8 cellular contexts compared by ENCODE assay signal in the genomic region with DNA sequence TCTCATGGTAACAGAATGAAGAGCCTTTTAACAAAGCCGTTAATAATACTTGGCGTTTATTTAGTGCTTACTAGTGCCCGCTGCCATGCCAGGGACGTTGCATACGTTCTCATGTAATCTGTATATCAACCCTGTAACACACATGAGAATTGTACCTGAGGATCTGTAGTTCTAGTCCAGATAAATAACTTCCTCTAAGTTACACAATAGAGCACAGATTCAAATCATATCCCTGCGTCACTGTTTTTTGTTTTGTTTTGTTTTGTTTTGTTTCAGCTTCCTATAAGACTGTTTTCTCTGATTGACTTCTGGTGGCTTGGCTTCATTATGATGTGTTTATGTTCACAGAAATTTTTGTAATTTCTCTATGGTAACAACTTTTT. TPM values are rescaled to one million over a fixed set of nuclear protein-coding genes. Genes with fewer than 3 reads are reported as not detected.
DNase-seq lines count a peak whose midpoint lies in the region; ATAC-seq and TF ChIP-seq lines count a peak whose summit lies in the region.

No MANE protein-coding gene starts in this region.

- no peak overlapping the region for H2BK120ac ChIP-seq in H9 (ENCODE audit: low read depth, low read length, poor library complexity, severe bottlenecking)

- H3T11ph ChIP-seq in H9 (ENCODE audit: low read length): no peak overlapping the region

- peaks cover 12% of the 10 kb centered on the region in 2 experiments for H3K4me1 Mint-ChIP-seq in H9
- peaks cover 36% of the 10 kb centered on the region for H3K4me1 Mint-ChIP-seq in activated T-helper 2 cell treated with anti-CD3 and anti-CD28 coated beads, Interferon-gamma antibody, Interleukin-2, Interleukin-4, amounts not matched to agents 10 μg/mL and 5 μg/mL and 100 μg/mL, durations not matched to agents 14 hours and 24 hours and 36 hours (ENCODE audit: low read depth)

- H3K4ac ChIP-seq in H9 (ENCODE audit: low read depth, low read length): no peak overlapping the region

- H2AK5ac ChIP-seq in H9 (ENCODE audit: insufficient read length, low read length): no peak overlapping the region

- peak overlapping the region; percentile 98 to 99 for H3K4me3 Mint-ChIP-seq in H9
- peak overlapping the region; percentile 92 for H3K4me3 Mint-ChIP-seq in activated T-helper 2 cell treated with anti-CD3 and anti-CD28 coated beads, Interferon-gamma antibody, Interleukin-2, Interleukin-4, amounts not matched to agents 10 μg/mL and 5 μg/mL and 100 μg/mL, durations not matched to agents 14 hours and 24 hours and 36 hours (ENCODE audit: low read depth)

- POLR2A ChIA-PET in AG04449 (lab: Yijun Ruan, JAX): interaction anchor here (0.6 to 1.1 kb wide), 4 partner anchors 12 to 157 kb away, joined by 3 to 4 read pairs (median 3); partner anchors contain the start of genes PGBD1 and ZKSCAN8

- H3K9ac ChIP-seq in H9 (ENCODE audit: extremely low read depth, insufficient read length, low read length): peak overlapping the region; percentile 80

- H3K9me3 Mint-ChIP-seq in H9: no peaks in the 10 kb centered on the region
- no peaks in the 10 kb centered on the region for H3K9me3 Mint-ChIP-seq in activated T-helper 2 cell treated with anti-CD3 and anti-CD28 coated beads, Interferon-gamma antibody, Interleukin-2, Interleukin-4, amounts not matched to agents 10 μg/mL and 5 μg/mL and 100 μg/mL, durations not matched to agents 14 hours and 24 hours and 36 hours

- H3K4me2 ChIP-seq in H9 (ENCODE audit: insufficient read depth, insufficient read length, low read length): peak overlapping the region; percentile 60

- H4K91ac ChIP-seq in H9 (ENCODE audit: insufficient read length, low read depth, low read length): no peak overlapping the region

- TF ChIP-seq POLR2A in transverse colon (IDR thresholded peaks at IDR 0.05): no peak

- no peaks in the 10 kb centered on the region for H3K27me3 Mint-ChIP-seq in H9 (ENCODE audit: low read depth)
- H3K27me3 Mint-ChIP-seq in activated T-helper 2 cell treated with anti-CD3 and anti-CD28 coated beads, Interferon-gamma antibody, Interleukin-2, Interleukin-4, amounts not matched to agents 10 μg/mL and 5 μg/mL and 100 μg/mL, durations not matched to agents 14 hours and 24 hours and 36 hours (ENCODE audit: low read depth): no peaks in the 10 kb centered on the region

- H3K4me1 ChIP-seq in H9 (ENCODE audit: insufficient read depth, low read length) (no peaks in the 10 kb centered on the region), transverse colon (peaks cover 0 to 24% (median 15%) of the 10 kb centered on the region in 4 donors)

- H3K27ac Mint-ChIP-seq in H9: peak overlapping the region; percentile 86 to 98 (median 98); a peak in 5 of 7 replicates
- H3K27ac Mint-ChIP-seq in activated T-helper 2 cell treated with anti-CD3 and anti-CD28 coated beads, Interferon-gamma antibody, Interleukin-2, Interleukin-4, amounts not matched to agents 10 μg/mL and 5 μg/mL and 100 μg/mL, durations not matched to agents 14 hours and 24 hours and 36 hours: peak overlapping the region; percentile 75

- H4K20me1 ChIP-seq in H9 (ENCODE audit: control insufficient read depth, insufficient read depth, insufficient read length): no peaks in the 10 kb centered on the region

- peaks cover 3% of the 10 kb centered on the region for H3K79me1 ChIP-seq in H9 (ENCODE audit: insufficient read depth, low read depth, low read length, poor library complexity, severe bottlenecking)

- H3K4me3 ChIP-seq in AG04449 (ENCODE audit: low read depth, low read length) (peak overlapping the region; percentile 70), kidney epithelial cell (ENCODE audit: low read depth, low read length) (peak overlapping the region; percentile 57), transverse colon (peak overlapping the region; percentile 33 to 63 (median 54))

- no peak for DNase-seq in AG04449 (ENCODE audit: low read depth, low spot score)
- no peak for DNase-seq in H9
- no peak for DNase-seq in activated T-helper 2 cell treated with anti-CD3 and anti-CD28 coated beads, Interferon-gamma antibody, Interleukin-2, Interleukin-4, amounts not matched to agents 10 μg/mL and 5 μg/mL and 100 μg/mL, durations not matched to agents 14 hours and 24 hours and 36 hours (ENCODE audit: low spot score)
- no peak for DNase-seq in kidney epithelial cell (ENCODE audit: low read depth)
- DNase-seq in transverse colon: no peak
- DNase-seq in mesenteric fat pad (ENCODE audit: low spot score): no peak
- no peak for DNase-seq in occipital lobe (lab: John Stamatoyannopoulos, UW)

- H4K5ac ChIP-seq in H9 (ENCODE audit: insufficient read length, low read depth, low read length): no peak overlapping the region

- H3K18ac ChIP-seq in H9 (ENCODE audit: insufficient read length, low read depth, low read length): no peak overlapping the region

- H3K79me2 ChIP-seq in H9 (ENCODE audit: insufficient read depth, low read length): peaks cover 3% of the 10 kb centered on the region; the same call in 1 of the 2 replicates

- no peak for ATAC-seq in GM19397 (IDR thresholded peaks at IDR 0.05; ENCODE audit: unreplicated experiment)

- no peak overlapping the region for H2BK12ac ChIP-seq in H9 (ENCODE audit: insufficient read length, low read depth, low read length)

- H3K23ac ChIP-seq in H9 (ENCODE audit: insufficient read length, low read depth, low read length): no peak overlapping the region

- peaks cover 10 to 55% (median 41%) of the 10 kb centered on the region in 3 experiments; a peak in 6 of 7 replicates for H3K36me3 Mint-ChIP-seq in H9 (ENCODE audit: insufficient read depth in 1 of 3, low read depth in 3 of 3)
- peaks cover 46% of the 10 kb centered on the region for H3K36me3 Mint-ChIP-seq in activated T-helper 2 cell treated with anti-CD3 and anti-CD28 coated beads, Interferon-gamma antibody, Interleukin-2, Interleukin-4, amounts not matched to agents 10 μg/mL and 5 μg/mL and 100 μg/mL, durations not matched to agents 14 hours and 24 hours and 36 hours (ENCODE audit: low read depth)

- H3K56ac ChIP-seq in H9 (ENCODE audit: insufficient read length, low read depth, low read length): no peak overlapping the region

- no peaks in the 10 kb centered on the region for H3K36me3 ChIP-seq in kidney epithelial cell (ENCODE audit: control insufficient read depth, insufficient read depth, low read length)
- peaks cover 0 to 22% (median 4%) of the 10 kb centered on the region in 4 donors for H3K36me3 ChIP-seq in transverse colon

- WGBS in H9 (ENCODE audit: extremely low coverage, insufficient read length, low lambda C conversion rate): no CpG with 5 or more reads among the region's 6 CpGs
- 3 to 21% methylated on average over 4 to 6 of the region's 6 CpGs for WGBS in transverse colon (ENCODE audit: low coverage in 1 of 2), 2 donors

- H3K9me3 ChIP-seq in H9 (ENCODE audit: control insufficient read depth, low read depth, low read length) (no peaks in the 10 kb centered on the region), transverse colon (no peaks in the 10 kb centered on the region)

- H2AFZ ChIP-seq in H9 (ENCODE audit: low read length): no peak overlapping the region

- H3K27ac ChIP-seq in H9 (ENCODE audit: insufficient read length, low read depth, low read length): no peak overlapping the region
- H3K27ac ChIP-seq in transverse colon: peak overlapping the region; percentile 76 to 80 (median 77)

- H2BK15ac ChIP-seq in H9 (ENCODE audit: low read depth, low read length): no peak overlapping the region

- TF ChIP-seq CTCF in AG04449 (IDR thresholded peaks at IDR 0.05; ENCODE audit: insufficient read depth, low read length, missing control alignments): no peak
- no peak for TF ChIP-seq CTCF in H9 (conservative IDR thresholded peaks at IDR 0.05)
- TF ChIP-seq CTCF in kidney epithelial cell (IDR thresholded peaks at IDR 0.05; ENCODE audit: insufficient read depth, low read length, poor library complexity, severe bottlenecking): no peak
- TF ChIP-seq CTCF in transverse colon (IDR thresholded peaks at IDR 0.05): no peak

- no peaks in the 10 kb centered on the region for H3K23me2 ChIP-seq in H9 (ENCODE audit: insufficient read length, low read depth, low read length, poor library complexity, severe bottlenecking)

- H3K27me3 ChIP-seq in H9 (ENCODE audit: insufficient read depth, low read length) (no peaks in the 10 kb centered on the region), kidney epithelial cell (ENCODE audit: control insufficient read depth, insufficient read depth, low read length) (no peaks in the 10 kb centered on the region), transverse colon (no peaks in the 10 kb centered on the region)

- no peak overlapping the region for H2BK20ac ChIP-seq in H9 (ENCODE audit: low read depth, low read length, poor library complexity, severe bottlenecking)

- no peak for TF ChIP-seq EP300 in transverse colon (IDR thresholded peaks at IDR 0.05; ENCODE audit: low read depth)

- H3K14ac ChIP-seq in H9 (ENCODE audit: insufficient read depth, low read length): no peak overlapping the region

- in situ Hi-C loops in transverse colon (cut with MboI; ENCODE audit: low pct_ligation_motif_present in 1 of 4, low pct_unique_long_range_greater_than_20kb in 1 of 4, low sequenced_read_pairs in 3 of 4): loop anchor here in 1 of 4 donors (25.0 kb wide), 1 partner anchor 237 kb away; no protein-coding TSS in a partner anchor

- H4K8ac ChIP-seq in H9 (replicated peaks; ENCODE audit: insufficient read length, low read depth, low read length): no peak overlapping the region

- no peak overlapping the region for H2BK5ac ChIP-seq in H9 (ENCODE audit: insufficient read length, low read length)

- CTCF ChIA-PET in AG04449 (lab: Yijun Ruan, JAX): interaction anchor here (1.1 to 1.3 kb wide), 3 partner anchors 10 to 231 kb away, joined by 3 to 4 read pairs (median 3); no protein-coding TSS in a partner anchor

- intact Hi-C loops in activated T-helper 2 cell treated with anti-CD3 and anti-CD28 coated beads, Interferon-gamma antibody, Interleukin-2, Interleukin-4, amounts not matched to agents 10 μg/mL and 5 μg/mL and 100 μg/mL, durations not matched to agents 14 hours and 24 hours and 36 hours (cut with micrococcal nuclease): loop anchor here (1.0 to 5.0 kb wide), 4 partner anchors 12 to 274 kb away; partner anchors contain the start of genes ZNF165 and ZSCAN12
- intact Hi-C loops in transverse colon (cut with DNase I; ENCODE audit: low total_unique reads): no loop called here

RNA-seq across cellular contexts. Expression of gene ZSCAN16, which starts 0.6 kb away (rescaled TPM):
- total RNA-seq in H9 (2021) (9.8 and 11.0 TPM in 2 replicates), kidney epithelial cell (6.4 and 10.5 TPM in 2 replicates), transverse colon (10 to 100 TPM in 1 of 4 donors, 1 to 10 TPM in 2, not detected in 1; 7.5 to 19.5 (median 9.5) TPM), mesenteric fat pad (3.4 TPM), occipital lobe (14.7 TPM)
- 4.0 TPM in 2 replicates for total RNA-seq in activated T-helper 2 cell treated with anti-CD3 and anti-CD28 coated beads, Interferon-gamma antibody, Interleukin-2, Interleukin-4, amounts not matched to agents 10 μg/mL and 5 μg/mL and 100 μg/mL, durations not matched to agents 14 hours and 24 hours and 36 hours

RNA-seq across cellular contexts. Expression of gene ZKSCAN8, which starts 16.7 kb away (rescaled TPM):
- total RNA-seq in H9 (2021): 22.4 and 25.4 TPM in 2 replicates
- 17.9 and 20.8 TPM in 2 replicates for total RNA-seq in activated T-helper 2 cell treated with anti-CD3 and anti-CD28 coated beads, Interferon-gamma antibody, Interleukin-2, Interleukin-4, amounts not matched to agents 10 μg/mL and 5 μg/mL and 100 μg/mL, durations not matched to agents 14 hours and 24 hours and 36 hours
- 16.4 and 17.9 TPM in 2 replicates for total RNA-seq in kidney epithelial cell
- 10 to 100 TPM; 12.3 to 37.0 (median 15.5) TPM for total RNA-seq in transverse colon
- total RNA-seq in mesenteric fat pad: 15.1 TPM
- 28.2 TPM for total RNA-seq in occipital lobe

RNA-seq across cellular contexts. Expression of gene ZNF165, which starts 44.6 kb away (rescaled TPM):
- total RNA-seq in H9 (2021): 5.8 and 6.3 TPM in 2 replicates
- total RNA-seq in activated T-helper 2 cell treated with anti-CD3 and anti-CD28 coated beads, Interferon-gamma antibody, Interleukin-2, Interleukin-4, amounts not matched to agents 10 μg/mL and 5 μg/mL and 100 μg/mL, durations not matched to agents 14 hours and 24 hours and 36 hours: 0.34 TPM in 2 replicates
- total RNA-seq in kidney epithelial cell: 15.4 and 16.8 TPM in 2 replicates
- 10 to 100 TPM in 1 of 4 donors, 1 to 10 TPM in 3; 1.1 to 20.1 (median 3.8) TPM for total RNA-seq in transverse colon
- 0.19 TPM for total RNA-seq in mesenteric fat pad
- 0.62 TPM for total RNA-seq in occipital lobe
